In genomic region chr13:23852351-23852750, GRCh38 we compare ENCODE assay signal across 10 cellular contexts.
"Had no signal": no experiment of that assay in that cellular context is flagged by ENCODE, and none has a peak within 500 bp of the region (broad histone marks: within the 10 kb centered on the region; RNA-seq: fewer than 3 reads in every experiment).

No MANE protein-coding gene starts in this region.

- H3K4me1 Mint-ChIP-seq: activated naive CD4-positive, alpha-beta T cell treated with anti-CD3 and anti-CD28 coated beads, Interleukin-2, amount 50 U/mL, for 24 hours had no signal

- H3K9me3 Mint-ChIP-seq: activated naive CD4-positive, alpha-beta T cell treated with anti-CD3 and anti-CD28 coated beads, Interleukin-2, amount 50 U/mL, for 24 hours; activated T-helper 2 cell treated with anti-CD3 and anti-CD28 coated beads, Interferon-gamma antibody, Interleukin-2, Interleukin-4, amounts not matched to agents 10 μg/mL and 5 μg/mL and 100 μg/mL, durations not matched to agents 14 hours and 24 hours and 36 hours; dendritic cell treated with granulocyte-macrophage colony-stimulating factor and Interleukin-4, amounts not matched to agents 40 ng/mL and 50 ng/mL, for 4 days had no signal

- DNase-seq: amygdala; cerebellar nuclear complex; erythroblast; lower lobe of right lung; naive thymus-derived CD4-positive, alpha-beta T cell; posterior cingulate gyrus; tibial artery had no signal

- H3K4me3 Mint-ChIP-seq: activated naive CD4-positive, alpha-beta T cell treated with anti-CD3 and anti-CD28 coated beads, Interleukin-2, amount 50 U/mL, for 24 hours; dendritic cell treated with granulocyte-macrophage colony-stimulating factor and Interleukin-4, amounts not matched to agents 40 ng/mL and 50 ng/mL, for 4 days; naive thymus-derived CD4-positive, alpha-beta T cell had no signal

- ATAC-seq: lower lobe of right lung; naive thymus-derived CD4-positive, alpha-beta T cell had no signal

- H3K27ac Mint-ChIP-seq: activated naive CD4-positive, alpha-beta T cell treated with anti-CD3 and anti-CD28 coated beads, Interleukin-2, amount 50 U/mL, for 24 hours; activated T-helper 2 cell treated with anti-CD3 and anti-CD28 coated beads, Interferon-gamma antibody, Interleukin-2, Interleukin-4, amounts not matched to agents 10 μg/mL and 5 μg/mL and 100 μg/mL, durations not matched to agents 14 hours and 24 hours and 36 hours; dendritic cell treated with granulocyte-macrophage colony-stimulating factor and Interleukin-4, amounts not matched to agents 40 ng/mL and 50 ng/mL, for 4 days; naive thymus-derived CD4-positive, alpha-beta T cell had no signal
